In genomic region chr1:192844360-192844759, GRCh38 we compare ENCODE assay signal across 9 cellular contexts.
"Had no signal": no experiment of that assay in that cellular context is flagged by ENCODE, and none has a peak within 500 bp of the region (broad histone marks: within the 10 kb centered on the region; RNA-seq: fewer than 3 reads in every experiment).

No MANE protein-coding gene starts in this region.

- FAIRE-seq: HepG2 had no signal

- H3K27ac ChIP-seq: GM23248, HL-60, KMS-11 had no signal

- ATAC-seq: HCT116, HepG2 had no signal

- DNase-seq: GM23248, GOT3, H7, HFFc6, KBM-7 had no signal
